35 cellular contexts compared by ENCODE assay signal in genomic region chr1:46080257-46080656, GRCh38. TPM values are rescaled to one million over a fixed set of nuclear protein-coding genes. Genes with fewer than 3 reads are reported as not detected.
DNase-seq lines count a peak whose midpoint lies in the region; ATAC-seq, FAIRE-seq and TF ChIP-seq lines count a peak whose summit lies in the region.
"Had no signal": no experiment of that assay in that cellular context is flagged by ENCODE, and none has a peak within 500 bp of the region (broad histone marks: within the 10 kb centered on the region; RNA-seq: fewer than 3 reads in every experiment).

No MANE protein-coding gene starts in this region.

- H3K79me2 ChIP-seq in OCI-LY7 (ENCODE audit: insufficient read depth, low read depth, low read length), result peaks cover 3% of the 10 kb centered on the region

- no TSS peak for BruUV-seq in OCI-LY7 (replicated peaks; lab: Mats Ljungman, UMichigan)

- intact Hi-C loops in OCI-LY7 (cut with micrococcal nuclease; ENCODE audit: unreplicated experiment), result no loop called here

- 0 out of 2 replicates have a peak, but pooled peaks cover 3% of the 10 kb centered on the region for H3K9me3 Mint-ChIP-seq in WTC11
- H3K9me3 Mint-ChIP-seq: CD4-positive, alpha-beta T cell; CD8-positive, alpha-beta memory T cell; CD8-positive, alpha-beta T cell had no signal

- H3K27ac ChIP-seq in HEK293 (ENCODE audit: extremely low read depth, low read depth, low read length) (no peak overlapping the region), OCI-LY7 (ENCODE audit: low read depth, low read length, poor library complexity, severe bottlenecking) (no peak overlapping the region)
- H3K27ac ChIP-seq: 22Rv1; A549; BLaER1; BLaER1 treated with 17β-estradiol and CSF1 and Interleukin-3, amounts not matched to agents 10 nM and 100 nM; C4-2B had no signal

- POLR2A ChIA-PET in HEK293 (lab: Yijun Ruan, JAX) (no interaction called here), WTC11 (lab: Charles Lee) (no interaction called here), OCI-LY7 (lab: Charles Lee) (no interaction called here)

- H3K36me3 Mint-ChIP-seq in WTC11, result no peaks in the 10 kb centered on the region
- H3K36me3 Mint-ChIP-seq: CD14-positive monocyte; CD4-positive, alpha-beta memory T cell; CD4-positive, CD25-positive, alpha-beta regulatory T cell; CD8-positive, alpha-beta T cell had no signal

- DNase-seq in GM19239 (ENCODE audit: insufficient read length, low spot score) (no peak), WTC11 (ENCODE audit: low spot score) (no peak), OCI-LY7 (ENCODE audit: low spot score) (no peak), NCI-H510A (lab: John Stamatoyannopoulos, UW) (no peak)
- DNase-seq: 8988T; ACHN; AML-193; BE2C; C1 segment of cervical spinal cord; Caco-2; Calu3; CD4-positive, alpha-beta memory T cell; CD4-positive, alpha-beta T cell; CD4-positive, CD25-positive, alpha-beta regulatory T cell; CD8-positive, alpha-beta memory T cell; CD8-positive, alpha-beta T cell; COR-L47; DMS 273 treated with DMSO at 0.1 percent for 48 hours; DMS153; DMS53; DMS79; DMS79 treated with DMSO at 0.1 percent for 48 hours; DND-41; EL had no signal

- H3K27ac Mint-ChIP-seq in WTC11, result peak overlapping the region; percentile 28; the same call in 1 of the 2 replicates
- H3K27ac Mint-ChIP-seq: B cell; CD14-positive monocyte; CD4-positive, alpha-beta memory T cell; CD4-positive, alpha-beta T cell; CD4-positive, CD25-positive, alpha-beta regulatory T cell; CD8-positive, alpha-beta memory T cell; CD8-positive, alpha-beta T cell had no signal

- H3K36me3 ChIP-seq in HEK293 (ENCODE audit: control insufficient read depth in 2 of 2, insufficient read depth in 1 of 2, low read length in 2 of 2) (peaks cover 0 to 8% of the 10 kb centered on the region in 2 experiments; a peak in 1 of 3 replicates), OCI-LY7 (ENCODE audit: insufficient read depth, low read length) (peaks cover 10% of the 10 kb centered on the region)
- H3K36me3 ChIP-seq: BE2C had no signal

- H3K4me1 ChIP-seq in HEK293 (ENCODE audit: control insufficient read depth, insufficient read depth, low read length), result peaks cover 9% of the 10 kb centered on the region
- peaks cover 7% of the 10 kb centered on the region for H3K4me1 ChIP-seq in OCI-LY7 (ENCODE audit: insufficient read depth, low read length, poor library complexity, severe bottlenecking)
- H3K4me1 ChIP-seq: BE2C, Caco-2 had no signal

- CTCF ChIA-PET in HEK293 (lab: Yijun Ruan, JAX) (interaction anchor here (0.7 kb wide), 2 partner anchors 44 to 54 kb away, joined by 3 to 4 read pairs; no protein-coding TSS in a partner anchor), WTC11 (lab: Charles Lee) (interaction anchor here (1.0 kb wide), 1 partner anchor 144 kb away, joined by 4 read pairs; no protein-coding TSS in a partner anchor), OCI-LY7 (lab: Charles Lee; ENCODE audit: unreplicated experiment) (no interaction called here)

- TF ChIP-seq POLR2A in GM18505 (IDR thresholded peaks at IDR 0.05; ENCODE audit: borderline replicate concordance, extremely low read depth, insufficient read depth, insufficient read length), result no peak

- no peak overlapping the region for H3K4me2 ChIP-seq in OCI-LY7 (ENCODE audit: low read length)
- H3K4me2 ChIP-seq: A549; BLaER1; BLaER1 treated with 17β-estradiol and CSF1 and Interleukin-3, amounts not matched to agents 10 nM and 100 nM had no signal

- FAIRE-seq in GM19239 (lab: Jason Lieb, UNC), result peak; percentile 37
- FAIRE-seq: A204.1, A549, D721Med had no signal

- H4K20me1 ChIP-seq in OCI-LY7 (ENCODE audit: insufficient read depth, low read length), result 0 out of 2 replicates have a peak, but pooled peaks cover 6% of the 10 kb centered on the region

- H3K4me1 Mint-ChIP-seq in WTC11, result no peaks in the 10 kb centered on the region
- H3K4me1 Mint-ChIP-seq: B cell; CD4-positive, alpha-beta memory T cell; CD4-positive, CD25-positive, alpha-beta regulatory T cell; CD8-positive, alpha-beta memory T cell had no signal

- ATAC-seq in WTC11, result no peak
- ATAC-seq in GM18505 (IDR thresholded peaks at IDR 0.05; ENCODE audit: unreplicated experiment), result no peak
- ATAC-seq: A549; CD8-positive, alpha-beta T cell had no signal

- no peaks in the 10 kb centered on the region for H3K9me2 ChIP-seq in OCI-LY7 (ENCODE audit: insufficient read depth, low read length)

- no peak overlapping the region for H3K4me3 ChIP-seq in HEK293 (ENCODE audit: low read depth, low read length)
- no peak overlapping the region for H3K4me3 ChIP-seq in OCI-LY7 (ENCODE audit: low read depth, low read length, poor library complexity, severe bottlenecking)
- H3K4me3 ChIP-seq: A549; BLaER1; BLaER1 treated with 17β-estradiol and CSF1 and Interleukin-3, amounts not matched to agents 10 nM and 100 nM had no signal

- H2AFZ ChIP-seq in OCI-LY7 (ENCODE audit: low read length), result no peak overlapping the region

- TF ChIP-seq CTCF in HEK293 (tag by site-specific recombination; IDR thresholded peaks at IDR 0.05) (no peak), WTC11 (IDR thresholded peaks at IDR 0.05) (no peak), OCI-LY7 (conservative IDR thresholded peaks at IDR 0.05; ENCODE audit: low read length) (no peak)

- H3K9me3 ChIP-seq in HEK293 (ENCODE audit: control insufficient read depth, insufficient read depth, low read depth, low read length), result no peaks in the 10 kb centered on the region
- peaks cover 4% of the 10 kb centered on the region; the same call in 1 of the 2 replicates for H3K9me3 ChIP-seq in OCI-LY7 (ENCODE audit: low read length)
- H3K9me3 ChIP-seq: A549, BE2C, Caco-2 had no signal

- no peak overlapping the region for H3K4me3 Mint-ChIP-seq in WTC11
- H3K4me3 Mint-ChIP-seq: B cell; CD14-positive monocyte; CD4-positive, alpha-beta memory T cell; CD4-positive, alpha-beta T cell; CD4-positive, CD25-positive, alpha-beta regulatory T cell; CD8-positive, alpha-beta memory T cell; CD8-positive, alpha-beta T cell had no signal

- H3K27me3 Mint-ChIP-seq in WTC11 (ENCODE audit: low read depth), result no peaks in the 10 kb centered on the region
- H3K27me3 Mint-ChIP-seq: B cell; CD4-positive, alpha-beta T cell; CD4-positive, CD25-positive, alpha-beta regulatory T cell had no signal

TF ChIP-seq in HEK293, 187 proteins besides CTCF, POLR2A, EP300 and RAD21:
- TF ChIP-seq ZNF449 (tag by site-specific recombination; IDR thresholded peaks at IDR 0.05) (no peak), ZNF791 (tag by site-specific recombination; IDR thresholded peaks at IDR 0.05) (no peak), ZNF624 (tag by site-specific recombination; IDR thresholded peaks at IDR 0.05) (no peak), ZBTB1 (tag by site-specific recombination; IDR thresholded peaks at IDR 0.05) (no peak), ZNF121 (tag by site-specific recombination; IDR thresholded peaks at IDR 0.05) (peak; percentile 67), ZNF416 (tag by site-specific recombination; IDR thresholded peaks at IDR 0.05) (no peak)

TF ChIP-seq in WTC11, 78 proteins besides CTCF, POLR2A, EP300 and RAD21:
- no peak for TF ChIP-seq ATF6 (CRISPR knock-in tag; IDR thresholded peaks at IDR 0.05)
- 0 out of 2 replicates have a peak, but pooled peaks have one; percentile 60 for TF ChIP-seq ZNF121 (CRISPR knock-in tag; IDR thresholded peaks at IDR 0.05)
TF ChIP-seq in WTC11: peak in this region for 1.

RNA-seq across cellular contexts. Expression of gene PIK3R3, which starts 52.2 kb away (rescaled TPM):
- 9.0 to 12.3 TPM (median 10.9 TPM) in 3 replicates for total RNA-seq in WTC11 (2021)
- 12.7 and 16.2 TPM in 2 replicates for total RNA-seq in OCI-LY7 (2014; rRNA removed; shearing (Covaris generic))
- 25.8 and 27.0 TPM in 2 replicates for total RNA-seq in OCI-LY7 (2022)
